Comparison of ENCODE assay signal across 8 cellular contexts in genomic region chr13:36920612-36921185, GRCh38. TPM values are rescaled to one million over a fixed set of nuclear protein-coding genes. Genes with fewer than 3 reads are reported as not detected.
DNase-seq lines count a peak whose midpoint lies in the region; ATAC-seq, FAIRE-seq and TF ChIP-seq lines count a peak whose summit lies in the region.

No MANE protein-coding gene starts in this region.

- TF ChIP-seq EP300 in GM12878 (IDR thresholded peaks at IDR 0.05; ENCODE audit: borderline replicate concordance in 1 of 2, control insufficient read depth in 1 of 2, low read depth in 2 of 2, low read length in 2 of 2) = no peak

- FAIRE-seq in GM12878 (lab: Jason Lieb, UNC) = no peak
- FAIRE-seq in kidney (lab: Jason Lieb, UNC) = no peak

- no peaks in the 10 kb centered on the region for H3K79me2 ChIP-seq in GM12878 (ENCODE audit: control insufficient read depth, insufficient read depth, low read length)
- no peaks in the 10 kb centered on the region for H3K79me2 ChIP-seq in mesendoderm (ENCODE audit: control insufficient read depth, insufficient read depth, low read length)

- H2BK120ac ChIP-seq in mesendoderm (ENCODE audit: low read depth, low read length) = no peak overlapping the region

- TF ChIP-seq POLR2A in heart left ventricle (IDR thresholded peaks at IDR 0.05) (no peak), GM12878 (IDR thresholded peaks at IDR 0.05; ENCODE audit: low read depth, low read length) (no peak), vagina (IDR thresholded peaks at IDR 0.05) (no peak)

- H3K23ac ChIP-seq in mesendoderm (ENCODE audit: low read length) = no peak overlapping the region

- H4K8ac ChIP-seq in mesendoderm (ENCODE audit: low read depth, low read length) = no peak overlapping the region

- intact Hi-C loops in heart left ventricle (cut with DNase I) = no loop called here
- intact Hi-C loops in cardiac septum (cut with DNase I) = no loop called here
- intact Hi-C loops in GM12878 (cut with micrococcal nuclease; ENCODE audit: unreplicated experiment) = no loop called here
- intact Hi-C loops in vagina (cut with DNase I) = no loop called here
- intact Hi-C loops in kidney (cut with DNase I) = no loop called here

- H3K4me2 ChIP-seq in GM12878 (ENCODE audit: control insufficient read depth, insufficient read depth) (peak overlapping the region; percentile 34; the same call in 1 of the 2 replicates), mesendoderm (ENCODE audit: low read length) (peak overlapping the region; percentile 1)

- H3K27ac ChIP-seq in heart left ventricle (peak overlapping the region in 10 of 12 donors; percentile 22 to 84 (median 62)), GM12878 (ENCODE audit: control insufficient read depth, insufficient read depth) (no peak overlapping the region), mesendoderm (ENCODE audit: low read depth, low read length) (no peak overlapping the region), vagina (peak overlapping the region; percentile 51), kidney (ENCODE audit: low read depth in 2 of 2, low read length in 2 of 2) (peak overlapping the region in 1 of 2 donors; percentile 67)

- peak overlapping the region; percentile 99 for H3K18ac ChIP-seq in mesendoderm (ENCODE audit: low read length)

- peak overlapping the region; percentile 93 for H3K4ac ChIP-seq in mesendoderm (ENCODE audit: low read depth, low read length)

- TF ChIP-seq CTCF in heart left ventricle (IDR thresholded peaks at IDR 0.05) (no peak), GM12878 (IDR thresholded peaks at IDR 0.05 in 2 of 3, conservative IDR thresholded peaks at IDR 0.05 in 1 of 3; ENCODE audit: control insufficient read depth in 2 of 3, extremely low read depth in 1 of 3, insufficient read depth in 1 of 3, low read depth in 3 of 3, low read length in 3 of 3) (no peak), vagina (IDR thresholded peaks at IDR 0.05) (no peak), kidney (IDR thresholded peaks at IDR 0.05; ENCODE audit: borderline replicate concordance, extremely low read depth, insufficient read depth) (no peak)

- SMC1A ChIA-PET in GM12878 (lab: Charles Lee; ENCODE audit: uncharacterized antibody, unreplicated experiment) = no interaction called here

- RAD21 ChIA-PET in GM12878 (lab: Charles Lee; ENCODE audit: unreplicated experiment) = no interaction called here

- H2AFZ ChIP-seq in GM12878 (ENCODE audit: control insufficient read depth, low read depth, low read length) = no peak overlapping the region

- H2BK5ac ChIP-seq in mesendoderm (ENCODE audit: low read length) = no peak overlapping the region

- H2BK15ac ChIP-seq in mesendoderm (replicated peaks; ENCODE audit: low read depth) = no peak overlapping the region

- peak overlapping the region; percentile 79 for H3K56ac ChIP-seq in mesendoderm (ENCODE audit: low read length)

- ATAC-seq in heart left ventricle = peak in 1 of 4 donors; percentile 3
- no peak for ATAC-seq in GM12878
- ATAC-seq in GM21825 (IDR thresholded peaks at IDR 0.05; ENCODE audit: unreplicated experiment) = no peak

- no peaks in the 10 kb centered on the region for H3K9me3 ChIP-seq in heart left ventricle
- no peaks in the 10 kb centered on the region for H3K9me3 ChIP-seq in GM12878 (replicated peaks; ENCODE audit: control insufficient read depth, insufficient read depth, low read length)
- H3K9me3 ChIP-seq in vagina = no peaks in the 10 kb centered on the region
- H3K9me3 ChIP-seq in kidney (ENCODE audit: control insufficient read depth in 1 of 2, low read length in 2 of 2) = no peaks in the 10 kb centered on the region

- no peak overlapping the region for H4K5ac ChIP-seq in mesendoderm (ENCODE audit: low read length)

- no peaks in the 10 kb centered on the region; the same call in 1 of the 2 replicates for H4K20me1 ChIP-seq in GM12878 (ENCODE audit: control insufficient read depth, insufficient read depth)

- WGBS in heart left ventricle, 4 donors = 40 to 51% (median 46%) methylated on average over 10 to 11 of the region's 11 CpGs
- WGBS in GM12878 (ENCODE audit: insufficient coverage, insufficient replicate concordance, low lambda C conversion rate, missing lambda C conversion rate) = 69% methylated on average over 9 of the region's 11 CpGs
- no CpG with 5 or more reads among the region's 11 CpGs for WGBS in mesendoderm (ENCODE audit: extremely low coverage, insufficient coverage, low lambda C conversion rate)

- no peak for DNase-seq in heart left ventricle
- no peak for DNase-seq in cardiac septum (ENCODE audit: low spot score)
- DNase-seq in GM12878 (ENCODE audit: low read depth, low spot score) = no peak
- DNase-seq in mesendoderm = peak; percentile 47
- DNase-seq in vagina (ENCODE audit: extremely low spot score in 2 of 2) = no peak
- DNase-seq in activated CD4-positive, alpha-beta T cell treated with anti-CD3 and anti-CD28 coated beads, Interleukin-2, amount 50 U/mL, for 4 hours = no peak
- DNase-seq in kidney = no peak

- H2AK5ac ChIP-seq in mesendoderm (ENCODE audit: low read length) = no peak overlapping the region

- in situ Hi-C loops in GM12878 (cut with MboI) = no loop called here

- H3K4me3 ChIP-seq in heart left ventricle = peak overlapping the region; percentile 29 to 85 (median 68)
- no peak overlapping the region for H3K4me3 ChIP-seq in GM12878
- H3K4me3 ChIP-seq in mesendoderm (ENCODE audit: low read length) = no peak overlapping the region
- H3K4me3 ChIP-seq in vagina = peak overlapping the region; percentile 68 to 80
- peak overlapping the region in 1 of 2 donors; percentile 34 for H3K4me3 ChIP-seq in kidney (ENCODE audit: low read length in 2 of 2)

- no peak for TF ChIP-seq RAD21 in GM12878 (IDR thresholded peaks at IDR 0.05; ENCODE audit: insufficient read depth, low read depth, low read length)

- H3K36me3 ChIP-seq in heart left ventricle (no peaks in the 10 kb centered on the region), GM12878 (ENCODE audit: control insufficient read depth in 2 of 2, insufficient read depth in 2 of 2, low read length in 1 of 2) (no peaks in the 10 kb centered on the region), mesendoderm (ENCODE audit: control insufficient read depth, insufficient read depth, low read length) (no peaks in the 10 kb centered on the region), vagina (no peaks in the 10 kb centered on the region), kidney (ENCODE audit: control insufficient read depth in 1 of 2, insufficient read depth in 2 of 2, low read length in 2 of 2) (no peaks in the 10 kb centered on the region)

- H3K9ac ChIP-seq in GM12878 (ENCODE audit: control insufficient read depth, insufficient read depth, low read length) (no peak overlapping the region), mesendoderm (ENCODE audit: low read length) (peak overlapping the region; percentile 57), kidney (ENCODE audit: low read length in 2 of 2) (peak overlapping the region in 1 of 2 donors; percentile 63)

- H3K79me1 ChIP-seq in mesendoderm (ENCODE audit: low read length) = peaks cover 2% of the 10 kb centered on the region

- H3K4me1 ChIP-seq in heart left ventricle (peaks cover 0 to 27% (median 4%) of the 10 kb centered on the region in 12 donors), GM12878 (ENCODE audit: control insufficient read depth, insufficient read depth, low read length) (peaks cover 6% of the 10 kb centered on the region), mesendoderm (ENCODE audit: control insufficient read depth, low read depth, low read length) (peaks cover 2% of the 10 kb centered on the region), vagina (no peaks in the 10 kb centered on the region), kidney (ENCODE audit: control insufficient read depth in 1 of 2, insufficient read depth in 1 of 2, low read depth in 1 of 2, low read length in 2 of 2) (peaks cover 0 to 2% of the 10 kb centered on the region in 2 donors)

- POLR2A ChIA-PET in GM12878 (lab: Charles Lee) = no interaction called here

- CTCF ChIA-PET in GM12878 (lab: Yijun Ruan, JAX) = no interaction called here

- peaks cover 0 to 16% (median 0%) of the 10 kb centered on the region in 9 donors for H3K27me3 ChIP-seq in heart left ventricle
- H3K27me3 ChIP-seq in GM12878 (replicated peaks in 1 of 2; ENCODE audit: control insufficient read depth in 2 of 2, insufficient read depth in 2 of 2, low read length in 1 of 2) = peaks cover 11 to 16% of the 10 kb centered on the region in 2 experiments
- H3K27me3 ChIP-seq in mesendoderm (ENCODE audit: insufficient read depth, low read length, poor library complexity) = no peaks in the 10 kb centered on the region
- no peaks in the 10 kb centered on the region for H3K27me3 ChIP-seq in vagina

- no TSS peak for BruUV-seq in GM12878 (replicated peaks; lab: Mats Ljungman, UMichigan)

TF ChIP-seq in GM12878, 131 proteins besides CTCF, POLR2A, EP300 and RAD21 (continues in another document):
- no peak for TF ChIP-seq BRCA1 (IDR thresholded peaks at IDR 0.05; ENCODE audit: low read depth, low read length)
- TF ChIP-seq SUPT20H (IDR thresholded peaks at IDR 0.05; ENCODE audit: borderline replicate concordance, control insufficient read depth, low read depth, low read length) = no peak

RNA-seq across cellular contexts. Expression of gene SMAD9, which starts 0.7 kb away (rescaled TPM):
- total RNA-seq in heart left ventricle = 10 to 100 TPM in 1 of 9 donors, 1 to 10 TPM in 8; 2.2 to 10.4 (median 4.9) TPM
- 1 to 10 TPM in 1 of 2 donors, under 1 TPM in 1; 0.91 to 2.1 TPM for polyA plus RNA-seq in heart left ventricle
- 11.5 TPM for total RNA-seq in cardiac septum
- total RNA-seq in GM12878 (2013; cell fraction: nucleolus; rRNA removed) = not detected in 2 replicates
- not detected in 2 replicates for total RNA-seq in GM12878 (2014; rRNA removed)
- not detected in 2 replicates for total RNA-seq in GM12878 (2014; rRNA removed; fragmentation: Illumina TruSeq; extraction: Trizol)
- total RNA-seq in GM12878 (2021) = 0.05 TPM in 1 of 2 replicates, not detected in the other
- 0.10 TPM for polyA plus RNA-seq in GM12878 (2011; ENCODE audit: low read depth)
- not detected in 2 replicates for polyA plus RNA-seq in GM12878 (2011; rRNA removed)
- polyA plus RNA-seq in GM12878 (2011; cell fraction: cytosol; rRNA removed) = not detected in 2 replicates
- polyA plus RNA-seq in GM12878 (2011; cell fraction: nucleus; rRNA removed) = not detected in 2 replicates
- polyA plus RNA-seq in GM12878 (2012) = 0.08 and 0.18 TPM in 2 replicates
- polyA plus RNA-seq in GM12878 (2014; fragmentation: Illumina TruSeq; extraction: Trizol) = not detected in 2 replicates
- polyA plus RNA-seq in GM12878 (2014; fragmentation: Nextera tagmentation; extraction: Ambion mirVana) = under 1 TPM; 0.22 to 0.69 TPM
- 0.03 TPM in 1 of 2 replicates, not detected in the other for polyA plus RNA-seq in GM12878 (2014; rRNA removed)
- polyA plus RNA-seq in GM12878 (2016; fragmentation: Nextera tagmentation; extraction: Ambion mirVana) = under 1 TPM; 0.29 to 0.55 TPM
- not detected in 2 replicates for polyA minus RNA-seq in GM12878 (2011; rRNA and poly(A)+ RNA removed)
- not detected in 2 replicates for polyA minus RNA-seq in GM12878 (2011; cell fraction: cytosol; rRNA and poly(A)+ RNA removed)
- polyA minus RNA-seq in GM12878 (2011; cell fraction: nucleus; rRNA and poly(A)+ RNA removed) = not detected in 2 replicates
- polyA plus RNA-seq in mesendoderm (2013, experiment 1 of 2) = 0.74 TPM
- 0.66 TPM for polyA plus RNA-seq in mesendoderm (2013, experiment 2 of 2)
- 13.5 TPM for total RNA-seq in vagina
- total RNA-seq in kidney = 13.1 TPM
- polyA plus RNA-seq in kidney (ENCODE audit: insufficient read depth, low read depth, low replicate concordance) = 3.5 TPM

Comparison
In these comparisons a context has a peak if more than half of its experiments do, and no peak if none do; other contexts are left out.
1. H3K27ac ChIP-seq: peak in heart left ventricle (10 of 12) and vagina (single experiment); none in GM12878 (single experiment) and mesendoderm (single experiment).
2. H3K4me3 ChIP-seq: peak in heart left ventricle (12 of 12) and vagina (2 of 2); none in GM12878 (single experiment) and mesendoderm (single experiment).